In the genomic region with DNA sequence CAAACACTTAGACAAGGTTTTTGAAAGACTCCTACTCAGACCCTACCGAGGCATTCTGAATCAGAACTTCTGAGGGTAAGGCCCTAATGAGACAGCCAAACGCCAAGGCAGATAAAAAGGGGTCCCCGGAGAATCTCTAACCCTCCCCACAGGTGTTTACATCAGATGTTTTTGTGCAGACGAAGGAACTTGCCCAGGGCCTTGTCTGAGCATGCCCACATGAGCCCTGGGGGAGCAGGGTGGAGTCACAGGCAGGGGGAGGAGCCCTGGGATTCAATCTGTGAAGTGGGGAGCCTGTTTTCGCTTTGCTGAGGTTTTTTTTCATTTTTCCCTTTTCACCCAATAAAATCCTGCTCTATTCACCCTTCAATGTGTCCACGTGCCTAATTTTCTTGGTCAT, we compare ENCODE assay signal across 9 cellular contexts.
DNase-seq lines count a peak whose midpoint lies in the region; ATAC-seq and TF ChIP-seq lines count a peak whose summit lies in the region.
"Had no signal": no experiment of that assay in that cellular context is flagged by ENCODE, and none has a peak within 500 bp of the region (broad histone marks: within the 10 kb centered on the region; RNA-seq: fewer than 3 reads in every experiment).

No MANE protein-coding gene starts in this region.

- H3K4me1 ChIP-seq in RWPE2 (ENCODE audit: insufficient read depth, poor library complexity, severe bottlenecking) (peaks cover 59% of the 10 kb centered on the region), osteoblast (ENCODE audit: insufficient read depth, low read length) (peaks cover 11% of the 10 kb centered on the region)

- H3K27ac Mint-ChIP-seq in activated naive CD4-positive, alpha-beta T cell treated with anti-CD3 and anti-CD28 coated beads, Interleukin-2, amount 10 ng/mL, durations not matched to agents 7 days and 5 days: peak overlapping the region; percentile 95
- H3K27ac Mint-ChIP-seq in endothelial cell (ENCODE audit: unreplicated experiment): no peak overlapping the region

- no peak for ATAC-seq in RWPE2 (ENCODE audit: low read depth)

- peak; percentile 42 for DNase-seq in DMS 273 treated with DMSO at 0.1 percent for 48 hours (lab: John Stamatoyannopoulos, UW)
- DNase-seq in RWPE2 (ENCODE audit: low spot score): no peak
- DNase-seq in activated naive CD4-positive, alpha-beta T cell treated with anti-CD3 and anti-CD28 coated beads, Interleukin-2, amount 10 ng/mL, durations not matched to agents 7 days and 5 days: peak; percentile 85
- DNase-seq in osteoblast (ENCODE audit: insufficient read length, low spot score, missing footprints): peak; percentile 22
- no peak for DNase-seq in NCI-H774 (lab: John Stamatoyannopoulos, UW)
- no peak for DNase-seq in endothelial cell (ENCODE audit: low spot score)
- no peak for DNase-seq in COLO829 (ENCODE audit: low spot score)
- DNase-seq in DMS79 (lab: John Stamatoyannopoulos, UW): no peak

- peak overlapping the region; percentile 42 for H2AFZ ChIP-seq in osteoblast (ENCODE audit: low read length)

- no peaks in the 10 kb centered on the region for H4K20me1 ChIP-seq in osteoblast (ENCODE audit: insufficient read depth, low read length)

- H3K27me3 Mint-ChIP-seq in activated naive CD4-positive, alpha-beta T cell treated with anti-CD3 and anti-CD28 coated beads, Interleukin-2, amount 10 ng/mL, durations not matched to agents 7 days and 5 days: no peaks in the 10 kb centered on the region
- H3K27me3 Mint-ChIP-seq in endothelial cell (ENCODE audit: unreplicated experiment): no peaks in the 10 kb centered on the region

- no peaks in the 10 kb centered on the region for H3K9me3 Mint-ChIP-seq in activated naive CD4-positive, alpha-beta T cell treated with anti-CD3 and anti-CD28 coated beads, Interleukin-2, amount 10 ng/mL, durations not matched to agents 7 days and 5 days
- no peaks in the 10 kb centered on the region for H3K9me3 Mint-ChIP-seq in endothelial cell (ENCODE audit: unreplicated experiment)

- H3K4me3 ChIP-seq in RWPE2 (ENCODE audit: severe bottlenecking) (no peak overlapping the region), osteoblast (ENCODE audit: insufficient read depth, low read length) (no peak overlapping the region)
- H3K4me3 ChIP-seq: thyroid gland had no signal

- TF ChIP-seq CTCF in RWPE2 (IDR thresholded peaks at IDR 0.05; ENCODE audit: poor library complexity, severe bottlenecking) (no peak), osteoblast (IDR thresholded peaks at IDR 0.05; ENCODE audit: extremely low read depth, low read depth, low read length) (no peak), endothelial cell (IDR thresholded peaks at IDR 0.05; ENCODE audit: unreplicated experiment) (no peak)

- H3K36me3 Mint-ChIP-seq in activated naive CD4-positive, alpha-beta T cell treated with anti-CD3 and anti-CD28 coated beads, Interleukin-2, amount 10 ng/mL, durations not matched to agents 7 days and 5 days: peaks cover 2% of the 10 kb centered on the region
- H3K36me3 Mint-ChIP-seq in endothelial cell (ENCODE audit: low read depth, unreplicated experiment): no peaks in the 10 kb centered on the region

- CTCF ChIA-PET in activated naive CD4-positive, alpha-beta T cell treated with anti-CD3 and anti-CD28 coated beads, Interleukin-2, amount 10 ng/mL, durations not matched to agents 7 days and 5 days (lab: Charles Lee): no interaction called here

- peaks cover 78% of the 10 kb centered on the region for H3K4me1 Mint-ChIP-seq in activated naive CD4-positive, alpha-beta T cell treated with anti-CD3 and anti-CD28 coated beads, Interleukin-2, amount 10 ng/mL, durations not matched to agents 7 days and 5 days
- peaks cover 4% of the 10 kb centered on the region for H3K4me1 Mint-ChIP-seq in endothelial cell (ENCODE audit: unreplicated experiment)

- no peaks in the 10 kb centered on the region for H3K9me3 ChIP-seq in RWPE2 (ENCODE audit: severe bottlenecking)
- H3K9me3 ChIP-seq in osteoblast (ENCODE audit: low read depth, low read length): no peaks in the 10 kb centered on the region
- H3K9me3 ChIP-seq: thyroid gland had no signal

- no peak overlapping the region for H3K4me2 ChIP-seq in osteoblast (ENCODE audit: insufficient read depth, low read length)

- H3K4me3 Mint-ChIP-seq in activated naive CD4-positive, alpha-beta T cell treated with anti-CD3 and anti-CD28 coated beads, Interleukin-2, amount 10 ng/mL, durations not matched to agents 7 days and 5 days: peak overlapping the region; percentile 48
- no peak overlapping the region for H3K4me3 Mint-ChIP-seq in endothelial cell (ENCODE audit: unreplicated experiment)

- H3K79me2 ChIP-seq in osteoblast (ENCODE audit: insufficient read depth, low read length): no peaks in the 10 kb centered on the region

- H3K27ac ChIP-seq in RWPE2 (ENCODE audit: poor library complexity, severe bottlenecking): peak overlapping the region; percentile 73
- no peak overlapping the region for H3K27ac ChIP-seq in osteoblast (ENCODE audit: low read depth, low read length)

- no peaks in the 10 kb centered on the region for H3K36me3 ChIP-seq in RWPE2 (ENCODE audit: low read depth)
- no peaks in the 10 kb centered on the region for H3K36me3 ChIP-seq in osteoblast (ENCODE audit: insufficient read depth, low read length)
- H3K36me3 ChIP-seq: thyroid gland had no signal

- H3K27me3 ChIP-seq in RWPE2 (ENCODE audit: insufficient read depth, poor library complexity, severe bottlenecking) (no peaks in the 10 kb centered on the region), osteoblast (ENCODE audit: insufficient read depth, low read length) (no peaks in the 10 kb centered on the region)
- H3K27me3 ChIP-seq: thyroid gland had no signal

Comparison
In these comparisons a context has a peak if more than half of its experiments do, and no peak if none do; other contexts are left out.
1. DNase-seq: peak in DMS 273 treated with DMSO at 0.1 percent for 48 hours (single experiment), activated naive CD4-positive, alpha-beta T cell treated with anti-CD3 and anti-CD28 coated beads, Interleukin-2, amount 10 ng/mL, durations not matched to agents 7 days and 5 days (single experiment) and osteoblast (single experiment); none in RWPE2 (single experiment), NCI-H774 (single experiment), endothelial cell (single experiment), COLO829 (single experiment) and DMS79 (single experiment).